18 cellular contexts compared by ENCODE assay signal in genomic region chr9:16960084-16960483, GRCh38.
A peak's percentile ranks its signal among the peaks of the same experiment; 100 is the strongest.
DNase-seq lines count a peak whose midpoint lies in the region; ATAC-seq lines count a peak whose summit lies in the region.
"Had no signal": no experiment of that assay in that cellular context is flagged by ENCODE, and none has a peak within 500 bp of the region (broad histone marks: within the 10 kb centered on the region; RNA-seq: fewer than 3 reads in every experiment).

No MANE protein-coding gene starts in this region.

- DNase-seq in ELR (ENCODE audit: low read depth) (peak; percentile 73), RKO (ENCODE audit: low spot score) (peak; percentile 8), non-pigmented ciliary epithelial cell (ENCODE audit: low read depth) (peak; percentile 26), NCI-H146 (lab: John Stamatoyannopoulos, UW) (no peak)
- DNase-seq in activated CD4-positive, alpha-beta T cell treated with anti-CD3 and anti-CD28 coated beads, Interleukin-2, amount 50 U/mL, for 4 hours, result no peak
- DNase-seq: amygdala; cortex of kidney; hypothalamus; NCI-H82; right lobe of liver; stimulated activated CD4-positive, alpha-beta T cell treated with anti-CD3 and anti-CD28 coated beads, Interleukin-2, amount 100 ng/mL, for 48 hours; SW 1271; testis; WERI-Rb-1 had no signal

- ATAC-seq in esophagus mucosa (peak; percentile 82), HG03280 (IDR thresholded peaks at IDR 0.05; ENCODE audit: unreplicated experiment) (no peak), HG03039 (IDR thresholded peaks at IDR 0.05; ENCODE audit: unreplicated experiment) (no peak)
- ATAC-seq: activated T-helper 17 cell treated with anti-CD3 and anti-CD28 coated beads, Interleukin-2, amount 50 U/mL, for 72 hours; right lobe of liver had no signal

Comparison
In these comparisons a context has a peak if more than half of its experiments do, and no peak if none do; other contexts are left out.
1. DNase-seq: peak in ELR (single experiment), RKO (single experiment) and non-pigmented ciliary epithelial cell (single experiment); none in NCI-H146 (single experiment) and activated CD4-positive, alpha-beta T cell treated with anti-CD3 and anti-CD28 coated beads, Interleukin-2, amount 50 U/mL, for 4 hours (0 of 2).